Comparison of ENCODE assay signal across 21 cellular contexts in the genomic region with DNA sequence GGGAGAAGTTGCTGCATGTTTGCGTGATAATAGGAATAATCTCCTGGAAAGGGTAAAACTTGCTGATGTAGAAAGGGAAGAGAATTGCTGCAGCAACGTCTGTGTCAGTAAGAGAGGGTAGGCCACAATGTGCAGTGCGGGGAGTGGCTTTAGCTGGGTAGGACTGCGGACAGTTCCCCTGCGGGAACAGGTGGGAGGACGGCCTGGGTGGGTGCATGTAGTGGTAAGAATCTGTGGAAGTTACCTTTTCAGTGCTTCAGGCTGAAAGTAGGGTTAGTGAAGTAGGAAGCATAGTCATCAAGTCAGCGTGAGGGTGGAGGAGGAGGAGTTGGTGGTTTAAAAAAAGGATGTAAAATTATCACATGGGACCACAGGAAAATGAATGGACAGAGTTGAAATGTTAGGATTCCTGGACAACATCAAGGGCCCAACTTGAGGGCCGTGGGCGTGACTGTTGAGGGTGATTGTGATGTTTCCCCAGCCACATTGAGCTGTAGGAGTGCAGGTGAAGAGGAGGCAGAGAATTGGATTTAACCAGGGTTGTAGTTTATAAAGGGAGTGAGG.
"Had no signal": no experiment of that assay in that cellular context is flagged by ENCODE, and none has a peak within 500 bp of the region (broad histone marks: within the 10 kb centered on the region; RNA-seq: fewer than 3 reads in every experiment).

No MANE protein-coding gene starts in this region.

- H3K9me3 Mint-ChIP-seq: naive thymus-derived CD8-positive, alpha-beta T cell had no signal

- H3K9me3 ChIP-seq: esophagus squamous epithelium, gastroesophageal sphincter, mucosa of descending colon, neutrophil, right atrium auricular region, sigmoid colon, stomach, thoracic aorta, transverse colon had no signal

- H3K27me3 ChIP-seq: esophagus squamous epithelium, gastroesophageal sphincter, neutrophil, right atrium auricular region, sigmoid colon, stomach, transverse colon had no signal

- ATAC-seq: gastroesophageal sphincter; mucosa of descending colon; naive thymus-derived CD8-positive, alpha-beta T cell had no signal

- H3K27me3 Mint-ChIP-seq: naive thymus-derived CD8-positive, alpha-beta T cell had no signal

- H3K4me1 ChIP-seq: esophagus squamous epithelium, gastroesophageal sphincter, right atrium auricular region, sigmoid colon, transverse colon had no signal

- H3K4me3 Mint-ChIP-seq: naive thymus-derived CD8-positive, alpha-beta T cell had no signal

- FAIRE-seq: endometrium had no signal

- DNase-seq: cortex of kidney; effector memory CD4-positive, alpha-beta T cell; esophagus squamous epithelium; foreskin fibroblast; glutamatergic neuron; islet precursor cell; mammary epithelial cell; mucosa of descending colon; naive thymus-derived CD8-positive, alpha-beta T cell; sigmoid colon; stimulated activated naive CD4-positive, alpha-beta T cell; stomach; substantia nigra; transverse colon had no signal

- H3K27ac Mint-ChIP-seq: naive thymus-derived CD8-positive, alpha-beta T cell had no signal

- H3K4me3 ChIP-seq: esophagus squamous epithelium, gastroesophageal sphincter, mucosa of descending colon, right atrium auricular region, sigmoid colon, skin epidermis, stomach, thoracic aorta, transverse colon had no signal

- H3K27ac ChIP-seq: epithelial cell of prostate, esophagus squamous epithelium, gastroesophageal sphincter, neutrophil, right atrium auricular region, sigmoid colon, skin epidermis, stomach, thoracic aorta, transverse colon had no signal
